10 cellular contexts compared by ENCODE assay signal in genomic region chr13:51643882-51644281, GRCh38. TPM values are rescaled to one million over a fixed set of nuclear protein-coding genes. Genes with fewer than 3 reads are reported as not detected.
DNase-seq lines count a peak whose midpoint lies in the region; ATAC-seq and TF ChIP-seq lines count a peak whose summit lies in the region.
"Had no signal": no experiment of that assay in that cellular context is flagged by ENCODE, and none has a peak within 500 bp of the region (broad histone marks: within the 10 kb centered on the region; RNA-seq: fewer than 3 reads in every experiment).

No MANE protein-coding gene starts in this region.

- POLR2A ChIA-PET in HCT116 (lab: Charles Lee): interaction anchor here (1.0 kb wide), 1 partner anchor 191 kb away, joined by 3 read pairs; the partner anchor contains the start of gene INTS6
- POLR2A ChIA-PET in activated B cell treated with CpG ODN at 0.5 μM for 24 hours (lab: Charles Lee): interaction anchor here (2.9 kb wide), 1 partner anchor 192 kb away, joined by 23 read pairs; the partner anchor contains the start of gene INTS6

- peak overlapping the region; percentile 29 for H3K4me3 Mint-ChIP-seq in activated B cell treated with CpG ODN at 0.5 μM for 24 hours

- H3K9me3 ChIP-seq in HCT116 (ENCODE audit: control insufficient read depth in 1 of 2, insufficient read depth in 1 of 2, low read depth in 1 of 2, low read length in 2 of 2) (no peaks in the 10 kb centered on the region), iPS-20b (ENCODE audit: insufficient read depth, low read depth, low read length) (no peaks in the 10 kb centered on the region), WERI-Rb-1 (ENCODE audit: severe bottlenecking) (no peaks in the 10 kb centered on the region)
- H3K9me3 ChIP-seq: gastroesophageal sphincter had no signal

- DNase-seq in AG08395 (ENCODE audit: low spot score) (peak; percentile 82), HCT116 (ENCODE audit: low read depth, low spot score) (peak; percentile 68), activated B cell treated with CpG ODN at 0.5 μM for 24 hours (no peak), NCI-H2107 (lab: John Stamatoyannopoulos, UW) (no peak), DMS79 (lab: John Stamatoyannopoulos, UW) (no peak), WERI-Rb-1 (no peak)
- DNase-seq: NCI-H446 treated with DMSO at 0.1 percent for 48 hours had no signal

- TF ChIP-seq RAD21 in HCT116 (IDR thresholded peaks at IDR 0.05; ENCODE audit: low read depth): no peak; the same call in 1 of the 2 replicates

- no peak overlapping the region for H2AFZ ChIP-seq in HCT116 (ENCODE audit: low read depth, low read length, poor library complexity, severe bottlenecking)

- peak overlapping the region; percentile 80 for H3K4me2 ChIP-seq in HCT116 (ENCODE audit: low read length)

- H3K27ac Mint-ChIP-seq in activated B cell treated with CpG ODN at 0.5 μM for 24 hours: peak overlapping the region; percentile 90

- no TSS peak for BruUV-seq in HCT116 (replicated peaks; lab: Mats Ljungman, UMichigan)

- no peaks in the 10 kb centered on the region for H3K36me3 Mint-ChIP-seq in activated B cell treated with CpG ODN at 0.5 μM for 24 hours (ENCODE audit: low read depth)

- H3K4me3 ChIP-seq in HCT116 (replicated peaks in 1 of 2; ENCODE audit: low read depth in 1 of 2, low read length in 2 of 2) (peak overlapping the region; percentile 4 to 47; a peak in 2 of 4 replicates), iPS-20b (ENCODE audit: low read length) (peak overlapping the region; percentile 9; the same call in 1 of the 2 replicates), WERI-Rb-1 (ENCODE audit: low read depth, low read length) (no peak overlapping the region)
- H3K4me3 ChIP-seq: gastroesophageal sphincter had no signal

- H3K9me2 ChIP-seq in HCT116 (ENCODE audit: insufficient read depth): no peaks in the 10 kb centered on the region

- H3K36me3 ChIP-seq in HCT116 (ENCODE audit: control insufficient read depth in 1 of 2, insufficient read depth in 2 of 2, low read length in 2 of 2): no peaks in the 10 kb centered on the region
- no peaks in the 10 kb centered on the region for H3K36me3 ChIP-seq in iPS-20b (ENCODE audit: insufficient read depth, low read depth, low read length)
- H3K36me3 ChIP-seq in WERI-Rb-1: no peaks in the 10 kb centered on the region
- H3K36me3 ChIP-seq: gastroesophageal sphincter had no signal

- RAD21 ChIA-PET in HCT116 (lab: Charles Lee; ENCODE audit: low non-redundant PET in 1 of 2, low total read pairs in 2 of 2, uncharacterized antibody in 2 of 2, unreplicated experiment in 2 of 2): no interaction called here

- no peaks in the 10 kb centered on the region for H3K79me2 ChIP-seq in HCT116 (ENCODE audit: insufficient read depth, low read length)

- ATAC-seq in HCT116 (peak; percentile 92), activated B cell treated with CpG ODN at 0.5 μM for 24 hours (ENCODE audit: low read depth) (no peak), GM19023 (IDR thresholded peaks at IDR 0.05; ENCODE audit: unreplicated experiment) (no peak)

- H3K27ac ChIP-seq in HCT116 (ENCODE audit: low read depth, low read length) (peak overlapping the region; percentile 63), iPS-20b (ENCODE audit: low read length) (peak overlapping the region; percentile 77), WERI-Rb-1 (no peak overlapping the region)
- H3K27ac ChIP-seq: gastroesophageal sphincter had no signal

- no peak for TF ChIP-seq POLR2A in HCT116 (IDR thresholded peaks at IDR 0.05; ENCODE audit: borderline replicate concordance, extremely low read depth, insufficient read depth, insufficient read length)

- H3K4me1 ChIP-seq in HCT116 (ENCODE audit: control insufficient read depth in 1 of 2, insufficient read depth in 2 of 2, low read length in 2 of 2) (peaks cover 31 to 37% of the 10 kb centered on the region in 2 experiments), iPS-20b (ENCODE audit: insufficient read depth, low read length) (peaks cover 51% of the 10 kb centered on the region)

- no peaks in the 10 kb centered on the region for H3K27me3 Mint-ChIP-seq in activated B cell treated with CpG ODN at 0.5 μM for 24 hours

- no peaks in the 10 kb centered on the region for H3K9me3 Mint-ChIP-seq in activated B cell treated with CpG ODN at 0.5 μM for 24 hours

- no peaks in the 10 kb centered on the region for H4K20me1 ChIP-seq in HCT116 (ENCODE audit: insufficient read depth)

- H3K9ac ChIP-seq in HCT116 (ENCODE audit: low read length) (peak overlapping the region; percentile 50), iPS-20b (ENCODE audit: low read depth, low read length) (peak overlapping the region; percentile 78; the same call in 1 of the 2 replicates)

- H3K27me3 ChIP-seq in HCT116 (ENCODE audit: insufficient read depth, low read length): no peaks in the 10 kb centered on the region
- no peaks in the 10 kb centered on the region for H3K27me3 ChIP-seq in iPS-20b (ENCODE audit: insufficient read depth, low read length)
- no peaks in the 10 kb centered on the region for H3K27me3 ChIP-seq in WERI-Rb-1 (ENCODE audit: insufficient read depth, low read depth, severe bottlenecking)
- H3K27me3 ChIP-seq: gastroesophageal sphincter had no signal

- intact Hi-C loops in HCT116 (cut with micrococcal nuclease): loop anchor here (5.0 kb wide), 1 partner anchor 52 kb away; no protein-coding TSS in a partner anchor
- intact Hi-C loops in activated B cell treated with CpG ODN at 0.5 μM for 24 hours (cut with micrococcal nuclease): loop anchor here (2.0 kb wide), 1 partner anchor 29 kb away; no protein-coding TSS in a partner anchor

- peaks cover 54% of the 10 kb centered on the region for H3K4me1 Mint-ChIP-seq in activated B cell treated with CpG ODN at 0.5 μM for 24 hours

- TF ChIP-seq CTCF in HCT116 (IDR thresholded peaks at IDR 0.05 in 2 of 3, conservative IDR thresholded peaks at IDR 0.05 in 1 of 3; ENCODE audit: borderline replicate concordance in 1 of 3, insufficient read depth in 1 of 3, low read depth in 2 of 3, low read length in 2 of 3): no peak
- no peak for TF ChIP-seq CTCF in activated B cell treated with CpG ODN at 0.5 μM for 24 hours (IDR thresholded peaks at IDR 0.05)
- no peak for TF ChIP-seq CTCF in WERI-Rb-1 (IDR thresholded peaks at IDR 0.05; ENCODE audit: low read depth, low read length)

- CTCF ChIA-PET in HCT116 (lab: Charles Lee) (no interaction called here), activated B cell treated with CpG ODN at 0.5 μM for 24 hours (lab: Charles Lee) (no interaction called here)

TF ChIP-seq in HCT116, 20 proteins besides CTCF, POLR2A, EP300 and RAD21 (continues in another document):
- peak; percentile 56; the same call in 1 of the 2 replicates for TF ChIP-seq FOSL1 (IDR thresholded peaks at IDR 0.05; ENCODE audit: low read depth)
- 0 out of 2 replicates have a peak, but pooled peaks have one; percentile 41 for TF ChIP-seq SIN3A (IDR thresholded peaks at IDR 0.05; ENCODE audit: low read depth)
- no peak for TF ChIP-seq ZBTB33 (IDR thresholded peaks at IDR 0.05; ENCODE audit: extremely low read depth, insufficient replicate concordance, low read length)
- peak; percentile 44; the same call in 1 of the 2 replicates for TF ChIP-seq CEBPB (IDR thresholded peaks at IDR 0.05; ENCODE audit: low read depth)
- TF ChIP-seq REST (IDR thresholded peaks at IDR 0.05; ENCODE audit: low read depth): no peak
- no peak for TF ChIP-seq EZH2 (IDR thresholded peaks at IDR 0.05)
- TF ChIP-seq ZFX (IDR thresholded peaks at IDR 0.05): no peak
- TF ChIP-seq ATF3 (IDR thresholded peaks at IDR 0.05): no peak
- TF ChIP-seq SP1 (IDR thresholded peaks at IDR 0.05; ENCODE audit: low read depth): peak; percentile 49; the same call in 1 of the 2 replicates

RNA-seq across cellular contexts. Expression of gene WDFY2, which starts 59.6 kb away (rescaled TPM):
- total RNA-seq in HCT116 (2021; ENCODE audit: unreplicated experiment) (6.1 TPM), activated B cell treated with CpG ODN at 0.5 μM for 24 hours (16.8 and 20.8 TPM in 2 replicates)
- 2.4 and 2.6 TPM in 2 replicates for polyA plus RNA-seq in HCT116 (2012)

Comparison
In these comparisons a context has a peak if more than half of its experiments do, and no peak if none do; other contexts are left out.
1. DNase-seq: peak in AG08395 (single experiment) and HCT116 (single experiment); none in activated B cell treated with CpG ODN at 0.5 μM for 24 hours (single experiment), NCI-H2107 (single experiment), DMS79 (single experiment) and WERI-Rb-1 (single experiment).